8 cellular contexts compared by ENCODE assay signal in the genomic region with DNA sequence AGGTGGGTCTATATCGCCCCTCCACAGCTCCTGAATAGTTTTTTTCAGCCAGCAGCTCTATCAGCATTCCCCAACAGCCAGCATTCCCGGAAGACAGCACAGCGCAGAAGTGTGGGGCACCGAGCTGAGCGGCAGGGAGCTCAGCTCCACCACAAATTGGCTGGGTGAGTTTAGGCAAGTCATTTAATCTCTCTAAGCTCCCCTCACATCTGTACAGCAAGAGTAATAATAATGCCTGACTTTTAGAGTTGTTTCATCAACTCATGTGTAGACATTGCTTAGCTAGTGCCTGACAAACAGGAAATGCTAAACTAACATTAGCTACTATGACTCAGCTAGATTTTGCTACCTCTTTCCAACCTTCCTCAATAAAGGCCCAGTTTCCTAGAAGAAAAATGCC.
DNase-seq lines count a peak whose midpoint lies in the region; ATAC-seq and TF ChIP-seq lines count a peak whose summit lies in the region.

No MANE protein-coding gene starts in this region.

- H3K4me3 Mint-ChIP-seq in MCF 10A (ENCODE audit: unreplicated experiment) = no peak overlapping the region

- no peak overlapping the region for H3K27ac Mint-ChIP-seq in MCF 10A (ENCODE audit: low read depth, unreplicated experiment)

- WGBS in transverse colon (ENCODE audit: low coverage in 1 of 2), 2 donors = 79% methylated on average over 5 of the region's 5 CpGs; no CpG with 5 or more reads in 1 of the 2 donors

- intact Hi-C loops in MCF 10A (cut with micrococcal nuclease) (loop anchor here (10.0 kb wide), 2 partner anchors 1787 to 1917 kb away; no protein-coding TSS in a partner anchor), breast epithelium (cut with DNase I; ENCODE audit: low total_unique reads) (no loop called here), left ventricle myocardium superior (cut with micrococcal nuclease) (no loop called here), transverse colon (cut with DNase I; ENCODE audit: low total_unique reads) (no loop called here)

- in situ Hi-C loops in transverse colon (cut with MboI; ENCODE audit: low pct_ligation_motif_present in 1 of 4, low pct_unique_long_range_greater_than_20kb in 1 of 4, low sequenced_read_pairs in 3 of 4) = loop anchor here in 3 of 4 donors (25.0 kb wide), 1 partner anchor 429 kb away; no protein-coding TSS in a partner anchor

- H3K4me1 ChIP-seq in breast epithelium = no peaks in the 10 kb centered on the region
- peaks cover 4 to 15% (median 10%) of the 10 kb centered on the region in 4 donors for H3K4me1 ChIP-seq in transverse colon

- no peak for TF ChIP-seq EP300 in transverse colon (IDR thresholded peaks at IDR 0.05; ENCODE audit: low read depth)

- POLR2A ChIA-PET in MCF 10A (lab: Yijun Ruan, JAX) = interaction anchor here (0.6 kb wide), 1 partner anchor 898 kb away, joined by 3 read pairs; no protein-coding TSS in a partner anchor

- no peaks in the 10 kb centered on the region for H3K4me1 Mint-ChIP-seq in MCF 10A (ENCODE audit: insufficient read depth, unreplicated experiment)

- H3K9me3 Mint-ChIP-seq in MCF 10A (ENCODE audit: unreplicated experiment) = no peaks in the 10 kb centered on the region

- H3K27ac ChIP-seq in breast epithelium (peak overlapping the region in 1 of 2 donors; percentile 17), transverse colon (peak overlapping the region in 3 of 4 donors; percentile 43 to 64 (median 49))

- TF ChIP-seq CTCF in MCF 10A (IDR thresholded peaks at IDR 0.05; ENCODE audit: unreplicated experiment) = no peak
- no peak for TF ChIP-seq CTCF in breast epithelium (IDR thresholded peaks at IDR 0.05)
- no peak for TF ChIP-seq CTCF in transverse colon (IDR thresholded peaks at IDR 0.05)

- CTCF ChIA-PET in MCF 10A (lab: Yijun Ruan, JAX) = interaction anchor here (0.6 to 5.3 kb wide), 34 partner anchors 8 to 1953 kb away, joined by 3 to 38 read pairs (median 4); no protein-coding TSS in a partner anchor

- H3K27me3 Mint-ChIP-seq in MCF 10A (ENCODE audit: insufficient read depth, unreplicated experiment) = peaks cover 13% of the 10 kb centered on the region

- H3K4me3 ChIP-seq in breast epithelium (no peak overlapping the region), transverse colon (no peak overlapping the region)

- peak; percentile 40 for DNase-seq in MCF 10A (ENCODE audit: unreplicated experiment)
- DNase-seq in breast epithelium (ENCODE audit: low spot score in 2 of 2) = no peak
- DNase-seq in amniotic stem cell (lab: John Stamatoyannopoulos, UW) = peak; percentile 17
- DNase-seq in left ventricle myocardium superior = no peak
- no peak for DNase-seq in transverse colon
- no peak for DNase-seq in HUDEP-2 (lab: John Stamatoyannopoulos, UW; ENCODE audit: unreplicated experiment in 76 of 76)

- H3K36me3 ChIP-seq in breast epithelium (no peaks in the 10 kb centered on the region), transverse colon (no peaks in the 10 kb centered on the region)

- TF ChIP-seq POLR2A in breast epithelium (IDR thresholded peaks at IDR 0.05) (no peak), transverse colon (IDR thresholded peaks at IDR 0.05) (no peak)

- ATAC-seq in left ventricle myocardium superior (peak; percentile 51), GM18520 (IDR thresholded peaks at IDR 0.05; ENCODE audit: unreplicated experiment) (no peak), GM21737 (IDR thresholded peaks at IDR 0.05; ENCODE audit: unreplicated experiment) (no peak)

- no TSS peak for BruUV-seq in MCF 10A (replicated peaks; lab: Mats Ljungman, UMichigan)

- no peaks in the 10 kb centered on the region for H3K36me3 Mint-ChIP-seq in MCF 10A (ENCODE audit: insufficient read depth, unreplicated experiment)

- H3K9me3 ChIP-seq in breast epithelium (no peaks in the 10 kb centered on the region), transverse colon (no peaks in the 10 kb centered on the region)

- H3K27me3 ChIP-seq in breast epithelium = no peaks in the 10 kb centered on the region
- no peaks in the 10 kb centered on the region for H3K27me3 ChIP-seq in transverse colon

Comparison
In these comparisons a context has a peak if more than half of its experiments do, and no peak if none do; other contexts are left out.
1. DNase-seq: peak in MCF 10A (single experiment) and amniotic stem cell (single experiment); none in breast epithelium (0 of 2), left ventricle myocardium superior (single experiment), transverse colon (single experiment) and HUDEP-2 (0 of 76).